7 cellular contexts compared by ENCODE assay signal in genomic region chr14:22112004-22112403, GRCh38.
DNase-seq lines count a peak whose midpoint lies in the region; ATAC-seq, FAIRE-seq and TF ChIP-seq lines count a peak whose summit lies in the region.

No MANE protein-coding gene starts in this region.

- no peaks in the 10 kb centered on the region for H3K9me2 ChIP-seq in SU-DHL-6 (replicated peaks; ENCODE audit: insufficient read depth, low read length)

- no peaks in the 10 kb centered on the region for H3K79me2 ChIP-seq in SU-DHL-6 (ENCODE audit: insufficient read depth, low read length)

- ATAC-seq in HG03520 (IDR thresholded peaks at IDR 0.05; ENCODE audit: unreplicated experiment): no peak

- H3K4me3 ChIP-seq in SU-DHL-6 (ENCODE audit: insufficient read depth, low read length, poor library complexity, severe bottlenecking) (no peak overlapping the region), bronchial epithelial cell (ENCODE audit: low read depth, low read length) (no peak overlapping the region)

- peak; percentile 48 for TF ChIP-seq CTCF in SU-DHL-6 (IDR thresholded peaks at IDR 0.05; ENCODE audit: insufficient read depth, low read length, poor library complexity, severe bottlenecking)
- peak; percentile 55 for TF ChIP-seq CTCF in bronchial epithelial cell (IDR thresholded peaks at IDR 0.05; ENCODE audit: insufficient read depth, low read length, severe bottlenecking)

- H3K9ac ChIP-seq in SU-DHL-6 (ENCODE audit: low read length): no peak overlapping the region

- no peaks in the 10 kb centered on the region for H3K27me3 ChIP-seq in SU-DHL-6 (ENCODE audit: low read length)
- no peaks in the 10 kb centered on the region for H3K27me3 ChIP-seq in bronchial epithelial cell (ENCODE audit: control insufficient read depth, insufficient read depth, low read length)

- no peak overlapping the region for H3K27ac ChIP-seq in SU-DHL-6 (ENCODE audit: low read depth, low read length)

- no peaks in the 10 kb centered on the region for H4K20me1 ChIP-seq in SU-DHL-6 (ENCODE audit: low read depth, low read length)

- no peaks in the 10 kb centered on the region for H3K36me3 ChIP-seq in SU-DHL-6 (ENCODE audit: low read length)
- no peaks in the 10 kb centered on the region for H3K36me3 ChIP-seq in bronchial epithelial cell (ENCODE audit: control insufficient read depth, insufficient read depth, low read length)

- DNase-seq in GM18507 (ENCODE audit: extremely low spot score, insufficient read length, low read depth) (no peak), bronchial epithelial cell (ENCODE audit: low read depth) (peak; percentile 21), NCI-H2107 (lab: John Stamatoyannopoulos, UW) (no peak), foreskin melanocyte (no peak)
- DNase-seq in stimulated activated CD4-positive, alpha-beta T cell treated with anti-CD3 and anti-CD28 coated beads, Interleukin-12 subunit alpha, Interleukin-12 subunit beta, amount 100 ng/mL, for 48 hours (ENCODE audit: low read depth in 2 of 3, low spot score in 1 of 3): peak in 2 of 3 donors; percentile 20 to 30

- H3F3A ChIP-seq in SU-DHL-6 (ENCODE audit: insufficient read depth): no peaks in the 10 kb centered on the region

- FAIRE-seq in GM18507 (lab: Jason Lieb, UNC) (peak; percentile 24), bronchial epithelial cell (lab: Jason Lieb, UNC) (no peak)

- no peaks in the 10 kb centered on the region for H3K9me3 ChIP-seq in SU-DHL-6 (ENCODE audit: insufficient read depth, low read length)

- no peak overlapping the region for H2AFZ ChIP-seq in SU-DHL-6 (ENCODE audit: low read depth, low read length, severe bottlenecking)

- H3K4me2 ChIP-seq in SU-DHL-6 (ENCODE audit: low read depth, low read length, poor library complexity, severe bottlenecking): no peak overlapping the region

Comparison
In these comparisons a context has a peak if more than half of its experiments do, and no peak if none do; other contexts are left out.
1. DNase-seq: peak in bronchial epithelial cell (single experiment) and stimulated activated CD4-positive, alpha-beta T cell treated with anti-CD3 and anti-CD28 coated beads, Interleukin-12 subunit alpha, Interleukin-12 subunit beta, amount 100 ng/mL, for 48 hours (2 of 3); none in GM18507 (single experiment), NCI-H2107 (single experiment) and foreskin melanocyte (single experiment).